In genomic region chr2:205994344-205994743, GRCh38 we compare ENCODE assay signal across 13 cellular contexts.
A peak's percentile ranks its signal among the peaks of the same experiment; 100 is the strongest.
DNase-seq lines count a peak whose midpoint lies in the region; ATAC-seq, FAIRE-seq and TF ChIP-seq lines count a peak whose summit lies in the region.
"Had no signal": no experiment of that assay in that cellular context is flagged by ENCODE, and none has a peak within 500 bp of the region (broad histone marks: within the 10 kb centered on the region; RNA-seq: fewer than 3 reads in every experiment).

No MANE protein-coding gene starts in this region.

- dilution Hi-C loops in mammary epithelial cell (cut with HindIII; ENCODE audit: low sequenced_read_pairs) = no loop called here

- H4K20me1 ChIP-seq in mammary epithelial cell (ENCODE audit: insufficient read depth, low read length) (no peaks in the 10 kb centered on the region), HepG2 (ENCODE audit: insufficient read depth, low read length) (no peaks in the 10 kb centered on the region)

- H3K27me3 ChIP-seq in mammary epithelial cell (ENCODE audit: insufficient read depth, low read length) = no peaks in the 10 kb centered on the region
- no peaks in the 10 kb centered on the region for H3K27me3 ChIP-seq in esophagus muscularis mucosa
- H3K27me3 ChIP-seq in thyroid gland = no peaks in the 10 kb centered on the region
- no peaks in the 10 kb centered on the region for H3K27me3 ChIP-seq in HepG2 (ENCODE audit: control insufficient read depth in 1 of 2, insufficient read depth in 2 of 2, low read length in 2 of 2)

- H3K4me3 ChIP-seq in mammary epithelial cell (replicated peaks in 1 of 3; ENCODE audit: insufficient read depth in 1 of 3, low read depth in 2 of 3, low read length in 3 of 3) (no peak overlapping the region), esophagus muscularis mucosa (no peak overlapping the region), thyroid gland (replicated peaks in 1 of 3) (no peak overlapping the region), HepG2 (replicated peaks in 1 of 3; ENCODE audit: insufficient read depth in 1 of 3, low read depth in 2 of 3, low read length in 3 of 3) (no peak overlapping the region)

- WGBS in mammary epithelial cell (ENCODE audit: low coverage, missing lambda C conversion rate) = 61% methylated on average over 2 of the region's 2 CpGs
- 89% methylated on average over 2 of the region's 2 CpGs for WGBS in esophagus muscularis mucosa
- WGBS in thyroid gland, 2 donors = 67% methylated on average over 2 of the region's 2 CpGs
- WGBS in HepG2 (ENCODE audit: low lambda C conversion rate) = 97% methylated on average over 2 of the region's 2 CpGs

- TF ChIP-seq CTCF in mammary epithelial cell (conservative IDR thresholded peaks at IDR 0.05 in 1 of 2, IDR thresholded peaks at IDR 0.05 in 1 of 2; ENCODE audit: extremely low read depth in 1 of 2, insufficient read depth in 1 of 2, low read depth in 1 of 2, low read length in 2 of 2) = no peak
- no peak for TF ChIP-seq CTCF in MCF 10A (IDR thresholded peaks at IDR 0.05; ENCODE audit: unreplicated experiment)
- no peak for TF ChIP-seq CTCF in esophagus muscularis mucosa (IDR thresholded peaks at IDR 0.05)
- TF ChIP-seq CTCF in thyroid gland (IDR thresholded peaks at IDR 0.05) = no peak
- no peak for TF ChIP-seq CTCF in HepG2 (CRISPR knock-in tag; IDR thresholded peaks at IDR 0.05)

- H3K4me1 ChIP-seq in mammary epithelial cell (ENCODE audit: insufficient read depth, low read length) (no peaks in the 10 kb centered on the region), esophagus muscularis mucosa (peaks cover 0 to 8% (median 3%) of the 10 kb centered on the region in 4 donors), thyroid gland (peaks cover 5 to 8% of the 10 kb centered on the region in 2 donors), HepG2 (ENCODE audit: insufficient read depth, low read length) (peaks cover 13% of the 10 kb centered on the region)

- DNase-seq in mammary epithelial cell (no peak), MCF 10A (ENCODE audit: unreplicated experiment) (no peak), NCI-H2029 treated with DMSO at 0.1 percent for 48 hours (lab: John Stamatoyannopoulos, UW) (peak; percentile 7), esophagus muscularis mucosa (ENCODE audit: extremely low spot score) (peak; percentile 2), AG08396 (ENCODE audit: low spot score) (no peak), thyroid gland (no peak), HepG2 (ENCODE audit: low spot score) (no peak)
- DNase-seq: CD8-positive, alpha-beta memory T cell; EL; MM.1S; NCI-H146; NCI-H446; SIG-M5 had no signal

- no peak overlapping the region for H3K27ac Mint-ChIP-seq in MCF 10A (ENCODE audit: low read depth, unreplicated experiment)

- TF ChIP-seq EP300 in esophagus muscularis mucosa (IDR thresholded peaks at IDR 0.05) (no peak), HepG2 (IDR thresholded peaks at IDR 0.05; ENCODE audit: low read depth in 2 of 2, low read length in 2 of 2) (no peak), HepG2 (CRISPR knock-in tag; IDR thresholded peaks at IDR 0.05; ENCODE audit: borderline replicate concordance) (no peak)

- in situ Hi-C loops in mammary epithelial cell (cut with MboI; ENCODE audit: low sequenced_read_pairs in 2 of 2) = no loop called here
- in situ Hi-C loops in HepG2 (cut with HindIII; ENCODE audit: extremely low pct_ligation_motif_present, low pct_unique_long_range_greater_than_20kb) = no loop called here

- no peaks in the 10 kb centered on the region for H3K9me3 Mint-ChIP-seq in MCF 10A (ENCODE audit: unreplicated experiment)
- H3K9me3 Mint-ChIP-seq: CD8-positive, alpha-beta memory T cell had no signal

- CTCF ChIA-PET in mammary epithelial cell (lab: Charles Lee; ENCODE audit: low non-redundant PET) = no interaction called here
- CTCF ChIA-PET in MCF 10A (lab: Yijun Ruan, JAX) = interaction anchor here (0.6 kb wide), 1 partner anchor 194 kb away, joined by 3 read pairs; no protein-coding TSS in a partner anchor
- CTCF ChIA-PET in HepG2 (lab: Yijun Ruan, JAX; ENCODE audit: low intra/inter-chr PET ratio, low total read pairs) = no interaction called here

- TF ChIP-seq RAD21 in HepG2 (CRISPR knock-in tag; IDR thresholded peaks at IDR 0.05) = no peak

- intact Hi-C loops in mammary epithelial cell (cut with micrococcal nuclease) = no loop called here
- intact Hi-C loops in MCF 10A (cut with micrococcal nuclease) = no loop called here
- intact Hi-C loops in esophagus muscularis mucosa (cut with DNase I) = no loop called here
- intact Hi-C loops in thyroid gland (cut with DNase I) = no loop called here
- intact Hi-C loops in HepG2 (cut with micrococcal nuclease; ENCODE audit: unreplicated experiment) = no loop called here

- peaks cover 43% of the 10 kb centered on the region for H3K36me3 Mint-ChIP-seq in MCF 10A (ENCODE audit: insufficient read depth, unreplicated experiment)

- H3K9me3 ChIP-seq in mammary epithelial cell (replicated peaks; ENCODE audit: insufficient read depth, low read length) (no peaks in the 10 kb centered on the region), esophagus muscularis mucosa (no peaks in the 10 kb centered on the region), thyroid gland (no peaks in the 10 kb centered on the region), HepG2 (ENCODE audit: low read length) (no peaks in the 10 kb centered on the region)

- POLR2A ChIA-PET in MCF 10A (lab: Yijun Ruan, JAX) (interaction anchor here (1.1 kb wide), 1 partner anchor 10 kb away, joined by 3 read pairs; no protein-coding TSS in a partner anchor), HepG2 (lab: Yijun Ruan, JAX) (no interaction called here)

- peaks cover 6% of the 10 kb centered on the region for H3K4me1 Mint-ChIP-seq in MCF 10A (ENCODE audit: insufficient read depth, unreplicated experiment)

- H3K36me3 ChIP-seq in mammary epithelial cell (ENCODE audit: insufficient read depth, low read length) (peaks cover 5% of the 10 kb centered on the region), esophagus muscularis mucosa (peaks cover 12 to 42% (median 20%) of the 10 kb centered on the region in 4 donors), thyroid gland (no peaks in the 10 kb centered on the region), HepG2 (replicated peaks in 1 of 2; ENCODE audit: control insufficient read depth in 1 of 2, insufficient read depth in 2 of 2, low read length in 2 of 2) (peaks cover 0 to 17% of the 10 kb centered on the region in 2 experiments)

- H2AFZ ChIP-seq in mammary epithelial cell (ENCODE audit: low read depth, low read length) (no peak overlapping the region), HepG2 (ENCODE audit: low read length) (no peak overlapping the region)

- H3K4me2 ChIP-seq in mammary epithelial cell (ENCODE audit: insufficient read depth, low read depth, low read length) (no peak overlapping the region), HepG2 (ENCODE audit: low read depth, low read length) (no peak overlapping the region)

- H3K79me2 ChIP-seq in mammary epithelial cell (ENCODE audit: insufficient read depth, low read length) (no peaks in the 10 kb centered on the region), HepG2 (ENCODE audit: insufficient read depth, low read length) (no peaks in the 10 kb centered on the region)

- no peak overlapping the region for H3K4me3 Mint-ChIP-seq in MCF 10A (ENCODE audit: unreplicated experiment)
- H3K4me3 Mint-ChIP-seq: CD8-positive, alpha-beta memory T cell had no signal

- no peak for FAIRE-seq in HepG2 (lab: Jason Lieb, UNC)

- no peak for ATAC-seq in HepG2

- H3K27ac ChIP-seq in mammary epithelial cell (ENCODE audit: insufficient read depth, low read depth, low read length) (no peak overlapping the region), esophagus muscularis mucosa (replicated peaks in 1 of 4) (no peak overlapping the region), thyroid gland (no peak overlapping the region), HepG2 (ENCODE audit: extremely low read length, insufficient read depth, low read length) (no peak overlapping the region)

- BruUV-seq in mammary epithelial cell (replicated peaks; lab: Mats Ljungman, UMichigan) (no TSS peak), MCF 10A (replicated peaks; lab: Mats Ljungman, UMichigan) (no TSS peak), HepG2 (replicated peaks; lab: Mats Ljungman, UMichigan) (no TSS peak)

- H3K27me3 Mint-ChIP-seq in MCF 10A (ENCODE audit: insufficient read depth, unreplicated experiment) = no peaks in the 10 kb centered on the region
- H3K27me3 Mint-ChIP-seq: CD8-positive, alpha-beta memory T cell had no signal

- H3K9ac ChIP-seq in mammary epithelial cell (ENCODE audit: insufficient read depth, low read length) (peak overlapping the region; percentile 12), HepG2 (ENCODE audit: insufficient read depth, low read depth, low read length) (no peak overlapping the region)

- TF ChIP-seq POLR2A in esophagus muscularis mucosa (IDR thresholded peaks at IDR 0.05; ENCODE audit: low read depth) (no peak), thyroid gland (IDR thresholded peaks at IDR 0.05) (no peak), HepG2 (IDR thresholded peaks at IDR 0.05; ENCODE audit: insufficient read depth in 1 of 2, low read depth in 2 of 2, low read length in 2 of 2) (no peak)

TF ChIP-seq in HepG2, 621 proteins besides CTCF, POLR2A, EP300 and RAD21 (continues in another document):
- no peak for TF ChIP-seq KDM3A (CRISPR knock-in tag; IDR thresholded peaks at IDR 0.05; ENCODE audit: low read depth)
- TF ChIP-seq MTA3 (CRISPR knock-in tag; IDR thresholded peaks at IDR 0.05) = no peak
- no peak for TF ChIP-seq NFE2 (CRISPR knock-in tag; IDR thresholded peaks at IDR 0.05)
- no peak for TF ChIP-seq REPIN1 (CRISPR knock-in tag; IDR thresholded peaks at IDR 0.05; ENCODE audit: borderline replicate concordance, low read depth)
- TF ChIP-seq CENPX (CRISPR knock-in tag; IDR thresholded peaks at IDR 0.05) = no peak
- no peak for TF ChIP-seq MAF1 (CRISPR knock-in tag; IDR thresholded peaks at IDR 0.05; ENCODE audit: borderline replicate concordance)
- TF ChIP-seq MYC (CRISPR knock-in tag; IDR thresholded peaks at IDR 0.05; ENCODE audit: borderline replicate concordance) = no peak
- TF ChIP-seq HOXA5 (CRISPR knock-in tag; IDR thresholded peaks at IDR 0.05) = no peak
- no peak for TF ChIP-seq ZNF354B (CRISPR knock-in tag; IDR thresholded peaks at IDR 0.05)

Comparison
In these comparisons a context has a peak if more than half of its experiments do, and no peak if none do; other contexts are left out.
1. DNase-seq: peak in NCI-H2029 treated with DMSO at 0.1 percent for 48 hours (single experiment) and esophagus muscularis mucosa (single experiment); none in mammary epithelial cell (single experiment), MCF 10A (single experiment), AG08396 (single experiment), thyroid gland (0 of 2) and HepG2 (single experiment).